Comparison of ENCODE assay signal across 16 cellular contexts in genomic region chr19:44722131-44723121, GRCh38. TPM values are rescaled to one million over a fixed set of nuclear protein-coding genes. Genes with fewer than 3 reads are reported as not detected.
A peak's percentile ranks its signal among the peaks of the same experiment; 100 is the strongest.
DNase-seq lines count a peak whose midpoint lies in the region; TF ChIP-seq lines count a peak whose summit lies in the region.
"Had no signal": no experiment of that assay in that cellular context is flagged by ENCODE, and none has a peak within 500 bp of the region (broad histone marks: within the 10 kb centered on the region; RNA-seq: fewer than 3 reads in every experiment).

No MANE protein-coding gene starts in this region.

- peaks cover 38% of the 10 kb centered on the region for H3K4me1 ChIP-seq in MM.1S (ENCODE audit: low read length)
- peaks cover 14 to 15% of the 10 kb centered on the region in 2 experiments for H3K4me1 ChIP-seq in trophoblast cell (ENCODE audit: control insufficient read depth in 1 of 2, insufficient read depth in 2 of 2, low read length in 2 of 2)
- H3K4me1 ChIP-seq in CD4-positive, alpha-beta memory T cell (ENCODE audit: insufficient read depth, low read length): peaks cover 15% of the 10 kb centered on the region

- DNase-seq in GM10266 (ENCODE audit: extremely low spot score) (peak; percentile 64), MM.1S (peak; percentile 14), trophoblast cell (peak; percentile 46 to 61), erythroblast (lab: John Stamatoyannopoulos, UW) (no peak), dorsolateral prefrontal cortex (no peak)
- no peak for DNase-seq in stimulated activated CD8-positive, alpha-beta memory T cell treated with anti-CD3 and anti-CD28 coated beads, Interleukin-4, amount 100 ng/mL, for 48 hours
- DNase-seq in CD4-positive, alpha-beta memory T cell: no peak
- DNase-seq: activated T-cell treated with anti-CD3 and anti-CD28 coated beads, Interleukin-2, amount 50 U/mL, for 4 hours; DMS79; foreskin melanocyte; NCI-H226; stimulated activated CD4-positive, alpha-beta T cell treated with anti-CD3 and anti-CD28 coated beads, Interleukin-12 subunit alpha, Interleukin-12 subunit beta, amount 100 ng/mL, for 4 hours had no signal

- peak overlapping the region; percentile 49 for H3K4me3 Mint-ChIP-seq in activated naive CD8-positive, alpha-beta T cell
- H3K4me3 Mint-ChIP-seq in CD4-positive, alpha-beta memory T cell: peak overlapping the region in 1 of 8 donors; percentile 9
- H3K4me3 Mint-ChIP-seq: activated T-cell treated with anti-CD3 and anti-CD28 coated beads, Interleukin-2, amount 50 U/mL, for 4 hours had no signal

- H3K27ac ChIP-seq in MM.1S (ENCODE audit: low read length) (peak overlapping the region; percentile 55; the same call in 1 of the 2 replicates), trophoblast cell (ENCODE audit: low read depth, low read length) (no peak overlapping the region), dorsolateral prefrontal cortex (no peak overlapping the region)
- no peak overlapping the region for H3K27ac ChIP-seq in CD4-positive, alpha-beta memory T cell (ENCODE audit: low read depth, low read length)

- peaks cover 5% of the 10 kb centered on the region for H3K79me1 ChIP-seq in trophoblast cell (ENCODE audit: low read length)

- H3K36me3 ChIP-seq in MM.1S (replicated peaks; ENCODE audit: insufficient read depth, low read length) (no peaks in the 10 kb centered on the region), trophoblast cell (ENCODE audit: control insufficient read depth in 1 of 2, insufficient read depth in 2 of 2, low read length in 2 of 2) (no peaks in the 10 kb centered on the region)
- H3K36me3 ChIP-seq in CD4-positive, alpha-beta memory T cell (ENCODE audit: insufficient read depth, low read length): no peaks in the 10 kb centered on the region

- no peak overlapping the region for H3K27ac Mint-ChIP-seq in activated naive CD8-positive, alpha-beta T cell
- no peak overlapping the region for H3K27ac Mint-ChIP-seq in CD4-positive, alpha-beta memory T cell

- H3K27me3 ChIP-seq in MM.1S (replicated peaks; ENCODE audit: insufficient read depth, low read length) (no peaks in the 10 kb centered on the region), trophoblast cell (ENCODE audit: insufficient read depth, low read length) (no peaks in the 10 kb centered on the region), dorsolateral prefrontal cortex (peaks cover 0 to 9% (median 0%) of the 10 kb centered on the region in 45 donors)
- no peaks in the 10 kb centered on the region for H3K27me3 ChIP-seq in CD4-positive, alpha-beta memory T cell (ENCODE audit: insufficient read depth, low read length)

- no peaks in the 10 kb centered on the region for H3K9me3 ChIP-seq in MM.1S (replicated peaks; ENCODE audit: insufficient read depth, low read length)
- H3K9me3 ChIP-seq in trophoblast cell (ENCODE audit: insufficient read depth, low read depth, low read length): no peaks in the 10 kb centered on the region
- H3K9me3 ChIP-seq in CD4-positive, alpha-beta memory T cell (ENCODE audit: control insufficient read depth in 1 of 2, low read length in 2 of 2): no peaks in the 10 kb centered on the region

- H3K27me3 Mint-ChIP-seq in activated naive CD8-positive, alpha-beta T cell: no peaks in the 10 kb centered on the region
- H3K27me3 Mint-ChIP-seq in CD4-positive, alpha-beta memory T cell: no peaks in the 10 kb centered on the region

- H2AK5ac ChIP-seq in trophoblast cell (ENCODE audit: low read length): no peak overlapping the region

- H2BK120ac ChIP-seq in trophoblast cell (ENCODE audit: insufficient read depth, low read length, poor library complexity): peak overlapping the region; percentile 14

- H2BK12ac ChIP-seq in trophoblast cell (ENCODE audit: low read length): no peak overlapping the region

- no peaks in the 10 kb centered on the region for H3K36me3 Mint-ChIP-seq in activated naive CD8-positive, alpha-beta T cell
- H3K36me3 Mint-ChIP-seq in CD4-positive, alpha-beta memory T cell: no peaks in the 10 kb centered on the region

- WGBS in trophoblast cell (ENCODE audit: extremely low coverage, insufficient coverage, insufficient read length): no CpG with 5 or more reads among the region's 21 CpGs

- no peak overlapping the region for H3K14ac ChIP-seq in trophoblast cell (ENCODE audit: low read length)

- H3K79me2 ChIP-seq in MM.1S (ENCODE audit: low read length): no peaks in the 10 kb centered on the region
- peaks cover 2% of the 10 kb centered on the region for H3K79me2 ChIP-seq in trophoblast cell (ENCODE audit: control insufficient read depth, insufficient read depth, low read length, poor library complexity)

- no peak overlapping the region for H4K12ac ChIP-seq in trophoblast cell (ENCODE audit: low read depth, low read length)

- H3K9me3 Mint-ChIP-seq in activated naive CD8-positive, alpha-beta T cell (ENCODE audit: low read depth): no peaks in the 10 kb centered on the region
- H3K9me3 Mint-ChIP-seq in CD4-positive, alpha-beta memory T cell: peaks cover 0 to 2% (median 0%) of the 10 kb centered on the region in 8 donors
- H3K9me3 Mint-ChIP-seq: activated T-cell treated with anti-CD3 and anti-CD28 coated beads, Interleukin-2, amount 50 U/mL, for 4 hours had no signal

- no peak overlapping the region for H4K91ac ChIP-seq in trophoblast cell (ENCODE audit: low read depth, low read length)

- intact Hi-C loops in CD4-positive, alpha-beta memory T cell (cut with micrococcal nuclease): no loop called here
- intact Hi-C loops in dorsolateral prefrontal cortex (cut with DNase I): loop anchor here in 1 of 2 donors (10.0 kb wide), 1 partner anchor 122 kb away; the partner anchor contains the start of gene NECTIN2

- H2AFZ ChIP-seq in MM.1S (ENCODE audit: low read length): peak overlapping the region; percentile 62
- no peak overlapping the region for H2AFZ ChIP-seq in trophoblast cell (ENCODE audit: insufficient read depth, low read length, poor library complexity)

- peaks cover 22% of the 10 kb centered on the region for H3K4me1 Mint-ChIP-seq in activated naive CD8-positive, alpha-beta T cell (ENCODE audit: low read depth)
- H3K4me1 Mint-ChIP-seq in CD4-positive, alpha-beta memory T cell: peaks cover 7 to 17% (median 12%) of the 10 kb centered on the region in 4 donors

- CTCF ChIA-PET in CD4-positive, alpha-beta memory T cell (lab: Charles Lee; ENCODE audit: partially characterized antibody): interaction anchor here (1.7 to 15.5 kb wide), 10 partner anchors 8 to 123 kb away, joined by 5 to 545 read pairs (median 11); partner anchors contain the start of gene NECTIN2

- no peaks in the 10 kb centered on the region for H4K20me1 ChIP-seq in MM.1S (ENCODE audit: insufficient read depth, low read length)

- POLR2A ChIA-PET in CD4-positive, alpha-beta memory T cell (lab: Charles Lee; ENCODE audit: partially characterized antibody): interaction anchor here (0.9 to 3.3 kb wide), 2 partner anchors 33 to 49 kb away, joined by 3 to 71 read pairs; no protein-coding TSS in a partner anchor

- no peak overlapping the region for H3K4me3 ChIP-seq in MM.1S (ENCODE audit: low read length)
- no peak overlapping the region for H3K4me3 ChIP-seq in trophoblast cell (ENCODE audit: low read depth, low read length)
- no peak overlapping the region for H3K4me3 ChIP-seq in CD4-positive, alpha-beta memory T cell (ENCODE audit: low read length in 2 of 2)
- H3K4me3 ChIP-seq in dorsolateral prefrontal cortex: no peak overlapping the region

- no peak overlapping the region for H4K8ac ChIP-seq in trophoblast cell (ENCODE audit: low read depth, low read length)

- no peak for TF ChIP-seq CTCF in GM10266 (IDR thresholded peaks at IDR 0.05; ENCODE audit: control insufficient read depth, insufficient read depth, low read depth, missing control alignments)
- no peak for TF ChIP-seq CTCF in MM.1S (IDR thresholded peaks at IDR 0.05; ENCODE audit: low read length)
- no peak for TF ChIP-seq CTCF in dorsolateral prefrontal cortex (IDR thresholded peaks at IDR 0.05 in 54 of 56, conservative IDR thresholded peaks at IDR 0.05 in 2 of 56; ENCODE audit: low read depth in 1 of 56, partially characterized antibody in 56 of 56)

- H3K18ac ChIP-seq in trophoblast cell (ENCODE audit: low read length): no peak overlapping the region

- H3K9me2 ChIP-seq in MM.1S (replicated peaks; ENCODE audit: insufficient read depth, low read length): no peaks in the 10 kb centered on the region

- no peak overlapping the region for H3K23ac ChIP-seq in trophoblast cell (ENCODE audit: low read length)

- no peak overlapping the region for H3K4ac ChIP-seq in trophoblast cell (ENCODE audit: low read depth, low read length)

- TF ChIP-seq POLR2A in erythroblast (IDR thresholded peaks at IDR 0.05; ENCODE audit: low read length): no peak

- peak overlapping the region; percentile 32; the same call in 1 of the 2 replicates for H3K9ac ChIP-seq in MM.1S (ENCODE audit: low read length)
- no peak overlapping the region for H3K9ac ChIP-seq in trophoblast cell (ENCODE audit: low read length)

- H3F3A ChIP-seq in MM.1S (ENCODE audit: insufficient read depth, low read length): peaks cover 30% of the 10 kb centered on the region

- H3K4me2 ChIP-seq in MM.1S (ENCODE audit: low read depth, low read length) (peak overlapping the region; percentile 7; the same call in 1 of the 2 replicates), trophoblast cell (ENCODE audit: low read length) (no peak overlapping the region)

- H2BK5ac ChIP-seq in trophoblast cell (ENCODE audit: low read depth, low read length, poor library complexity): no peak overlapping the region

RNA-seq across cellular contexts. Expression of gene CEACAM16, which starts 23.5 kb away (rescaled TPM):
- polyA plus RNA-seq in trophoblast cell (2013): not detected in 2 replicates
- not detected for total RNA-seq in CD4-positive, alpha-beta memory T cell
- polyA plus RNA-seq in CD4-positive, alpha-beta memory T cell: not detected
- not detected for total RNA-seq in dorsolateral prefrontal cortex
- total RNA-seq: activated T-cell treated with anti-CD3 and anti-CD28 coated beads, Interleukin-2, amount 50 U/mL, for 4 hours; HT1080; mononuclear cell; T-helper 2 cell treated with Interferon-gamma antibody and Interleukin-4, amounts not matched to agents 100 ng/mL and 5 ng/mL, for 36 hours had no signal

RNA-seq across cellular contexts. Expression of gene BCL3, which starts 26.1 kb away (rescaled TPM):
- polyA plus RNA-seq in trophoblast cell (2013): 1.7 and 2.0 TPM in 2 replicates
- 10 to 100 TPM; 10.9 to 11.8 TPM for total RNA-seq in CD4-positive, alpha-beta memory T cell
- polyA plus RNA-seq in CD4-positive, alpha-beta memory T cell: 10 to 100 TPM in 1 of 2 donors, 1 to 10 TPM in 1; 3.9 to 15.0 TPM
- 10 to 100 TPM in 70 of 120 experiments, 1 to 10 TPM in 50; 2.5 to 26.7 (median 10.7) TPM for total RNA-seq in dorsolateral prefrontal cortex

RNA-seq across cellular contexts. Expression of gene CEACAM19, which starts 51.1 kb away (rescaled TPM):
- polyA plus RNA-seq in trophoblast cell (2013): 1.6 and 1.7 TPM in 2 replicates
- 1 to 10 TPM; 1.3 to 1.4 TPM for total RNA-seq in CD4-positive, alpha-beta memory T cell
- polyA plus RNA-seq in CD4-positive, alpha-beta memory T cell: not detected
- 10 to 100 TPM in 76 of 120 experiments, 1 to 10 TPM in 44; 4.7 to 23.8 (median 11.2) TPM for total RNA-seq in dorsolateral prefrontal cortex

RNA-seq across cellular contexts. Expression of gene CBLC, which starts 55.3 kb away (rescaled TPM):
- 1.4 and 1.7 TPM in 2 replicates for polyA plus RNA-seq in trophoblast cell (2013)
- total RNA-seq in CD4-positive, alpha-beta memory T cell: not detected
- polyA plus RNA-seq in CD4-positive, alpha-beta memory T cell: not detected
- under 1 TPM in 31 of 120 experiments, not detected in 89; 0.31 to 0.90 (median 0.44) TPM for total RNA-seq in dorsolateral prefrontal cortex
- total RNA-seq: HT1080; mononuclear cell; T-helper 2 cell treated with Interferon-gamma antibody and Interleukin-4, amounts not matched to agents 100 ng/mL and 5 ng/mL, for 36 hours had no signal

Comparison
In these comparisons a context has a peak if more than half of its experiments do, and no peak if none do; other contexts are left out.
1. DNase-seq: peak in GM10266 (single experiment), MM.1S (single experiment) and trophoblast cell (2 of 2); none in stimulated activated CD8-positive, alpha-beta memory T cell treated with anti-CD3 and anti-CD28 coated beads, Interleukin-4, amount 100 ng/mL, for 48 hours (single experiment), CD4-positive, alpha-beta memory T cell (0 of 5), erythroblast (0 of 2) and dorsolateral prefrontal cortex (0 of 10).